In genomic region chr14:51684760-51685159, GRCh38 we compare ENCODE assay signal across 21 cellular contexts.
"Had no signal": no experiment of that assay in that cellular context is flagged by ENCODE, and none has a peak within 500 bp of the region (broad histone marks: within the 10 kb centered on the region; RNA-seq: fewer than 3 reads in every experiment).

No MANE protein-coding gene starts in this region.

- H3K27me3 ChIP-seq: gastrocnemius medialis, right lobe of liver, transverse colon had no signal

- H3K9ac ChIP-seq: parathyroid adenoma had no signal

- H3K9me3 ChIP-seq: gastrocnemius medialis, mucosa of descending colon, right lobe of liver, transverse colon had no signal

- ATAC-seq: activated T-cell treated with anti-CD3 and anti-CD28 coated beads, Interleukin-2, amount 50 U/mL, for 4 hours; gastrocnemius medialis; left cardiac atrium; mucosa of descending colon; right lobe of liver; stimulated activated memory B cell treated with anti-CD40 and anti-IgM and Interleukin-4, amounts not matched to agents 10 μg/mL and 1 μg/mL and 100 μg/mL, for 72 hours; T-helper 17 cell had no signal

- H3K36me3 ChIP-seq: gastrocnemius medialis, right lobe of liver, transverse colon had no signal

- H2AFZ ChIP-seq: parathyroid adenoma had no signal

- H3K4me3 ChIP-seq: gastrocnemius medialis, mucosa of descending colon, right lobe of liver, transverse colon had no signal

- DNase-seq: activated CD4-positive, alpha-beta T cell treated with anti-CD3 and anti-CD28 coated beads for 4 hours; activated CD4-positive, alpha-beta T cell treated with anti-CD3 and anti-CD28 coated beads, Interleukin-2, amount 50 U/mL, for 48 hours; activated CD4-positive, CD25-positive, alpha-beta regulatory T cell; activated CD8-positive, alpha-beta memory T cell treated with anti-CD3 and anti-CD28 coated beads, Interleukin-2, amount 50 U/mL, for 48 hours; activated naive CD4-positive, alpha-beta T cell; activated naive CD8-positive, alpha-beta T cell treated with anti-CD3 and anti-CD28 coated beads for 36 hours; activated T-cell treated with anti-CD3 and anti-CD28 coated beads, Interleukin-2, amount 50 U/mL, for 4 hours; amniotic stem cell; gastrocnemius medialis; hypothalamus; left cardiac atrium; mucosa of descending colon; nephron progenitor cell; right lobe of liver; small intestine; stimulated activated CD4-positive, alpha-beta T cell treated with anti-CD3 and anti-CD28 coated beads, Interleukin-15, amount 100 ng/mL, for 24 hours; SW 1271; T-helper 17 cell; transverse colon had no signal

- H3K27ac ChIP-seq: gastrocnemius medialis, parathyroid adenoma, right lobe of liver, transverse colon had no signal

- H3K4me1 ChIP-seq: parathyroid adenoma had no signal
